Comparison of ENCODE assay signal across 8 cellular contexts in genomic region chr9:34989056-34989945, GRCh38. TPM values are rescaled to one million over a fixed set of nuclear protein-coding genes. Genes with fewer than 3 reads are reported as not detected.
DNase-seq lines count a peak whose midpoint lies in the region; ATAC-seq, FAIRE-seq and TF ChIP-seq lines count a peak whose summit lies in the region.

DNAJB5 (plus strand) TSS chr9:34989745; CDS start chr9:34990631, 886 bp downstream.

- H3K27ac ChIP-seq in cingulate gyrus (ENCODE audit: low read depth, low read length) = peak within 1 kb of the TSS; percentile 99

- DNase-seq in BE2C (peak; percentile 98), GM19239 (ENCODE audit: insufficient read length, low spot score) (peak; percentile 90), NCI-H510A treated with DMSO at 0.1 percent for 48 hours (lab: John Stamatoyannopoulos, UW) (peak; percentile 91), kidney epithelial cell (ENCODE audit: low read depth) (peak; percentile 99)
- peak; percentile 96 for DNase-seq in activated CD4-positive, alpha-beta T cell treated with anti-CD3 and anti-CD28 coated beads for 4 hours
- DNase-seq in stimulated activated CD4-positive, alpha-beta T cell treated with anti-CD3 and anti-CD28 coated beads, Interleukin-15, amount 100 ng/mL, for 24 hours = peak; percentile 98

- peaks cover 47% of the 10 kb centered on the region for H3K4me1 ChIP-seq in BE2C

- TF ChIP-seq CTCF in BE2C (IDR thresholded peaks at IDR 0.05; ENCODE audit: low read depth, low read length) (no peak), kidney epithelial cell (IDR thresholded peaks at IDR 0.05; ENCODE audit: insufficient read depth, low read length, poor library complexity, severe bottlenecking) (no peak)

- ATAC-seq in HG03442 (IDR thresholded peaks at IDR 0.05; ENCODE audit: unreplicated experiment) = peak; percentile 84

- H3K27me3 ChIP-seq in BE2C = no peaks in the 10 kb centered on the region
- H3K27me3 ChIP-seq in kidney epithelial cell (ENCODE audit: control insufficient read depth, insufficient read depth, low read length) = no peaks in the 10 kb centered on the region

- FAIRE-seq in GM19239 (lab: Jason Lieb, UNC) = peak; percentile 98

- peak within 1 kb of the TSS; percentile 82 for H3K4me3 ChIP-seq in BE2C (ENCODE audit: low read depth, low read length)
- peak within 1 kb of the TSS; percentile 81 for H3K4me3 ChIP-seq in kidney epithelial cell (ENCODE audit: low read depth, low read length)

- no peaks in the 10 kb centered on the region for H3K9me3 ChIP-seq in BE2C

- H3K36me3 ChIP-seq in BE2C (no peaks in the 10 kb centered on the region), kidney epithelial cell (ENCODE audit: control insufficient read depth, insufficient read depth, low read length) (no peaks in the 10 kb centered on the region)

RNA-seq across cellular contexts. Expression of gene DNAJB5, which starts in this region (rescaled TPM):
- polyA plus RNA-seq in BE2C (2012; ENCODE audit: insufficient read depth, insufficient read length, low read depth) = 12.4 TPM
- total RNA-seq in kidney epithelial cell = 24.8 and 25.5 TPM in 2 replicates

Comparison
In these comparisons a context has a peak if more than half of its experiments do, and no peak if none do; other contexts are left out.
1. Peak in every context shown above with its lines: DNase-seq, ATAC-seq, H3K4me3 ChIP-seq and H3K27ac ChIP-seq.